Comparison of ENCODE assay signal across 21 cellular contexts in genomic region chr7:46680147-46680546, GRCh38.
DNase-seq lines count a peak whose midpoint lies in the region; ATAC-seq, FAIRE-seq and TF ChIP-seq lines count a peak whose summit lies in the region.
"Had no signal": no experiment of that assay in that cellular context is flagged by ENCODE, and none has a peak within 500 bp of the region (broad histone marks: within the 10 kb centered on the region; RNA-seq: fewer than 3 reads in every experiment).

No MANE protein-coding gene starts in this region.

- no peak for FAIRE-seq in astrocyte (lab: Jason Lieb, UNC)
- FAIRE-seq: A204.1 had no signal

- H3K9ac ChIP-seq in astrocyte (ENCODE audit: low read length) = no peak overlapping the region

- no peaks in the 10 kb centered on the region for H3K79me2 ChIP-seq in astrocyte (ENCODE audit: insufficient read depth, low read length)

- intact Hi-C loops in thyroid gland (cut with DNase I) = no loop called here

- no peaks in the 10 kb centered on the region for H4K20me1 ChIP-seq in astrocyte (ENCODE audit: insufficient read depth, low read length)

- no peak for TF ChIP-seq POLR2A in thyroid gland (IDR thresholded peaks at IDR 0.05)

- no peak overlapping the region for H3K27ac Mint-ChIP-seq in astrocyte (ENCODE audit: unreplicated experiment)
- H3K27ac Mint-ChIP-seq: activated CD8-positive, alpha-beta memory T cell treated with anti-CD3 and anti-CD28 coated beads, Interleukin-2, amount 10 ng/mL, durations not matched to agents 7 days and 5 days; CD8-positive, alpha-beta memory T cell; endodermal cell; immature natural killer cell; stimulated activated naive CD8-positive, alpha-beta T cell treated with anti-CD3 and anti-CD28 coated beads, Interleukin-15, amount 100 ng/mL, for 72 hours; WTC11 had no signal

- 87 to 92% methylated on average over 7 of the region's 7 CpGs for WGBS in thyroid gland, 2 donors

- H3K27me3 Mint-ChIP-seq in astrocyte (ENCODE audit: low read depth, unreplicated experiment) = no peaks in the 10 kb centered on the region
- H3K27me3 Mint-ChIP-seq: activated CD8-positive, alpha-beta memory T cell treated with anti-CD3 and anti-CD28 coated beads, Interleukin-2, amount 10 ng/mL, durations not matched to agents 7 days and 5 days; CD8-positive, alpha-beta memory T cell; stimulated activated naive CD8-positive, alpha-beta T cell treated with anti-CD3 and anti-CD28 coated beads, Interleukin-15, amount 100 ng/mL, for 72 hours had no signal

- no peaks in the 10 kb centered on the region for H3K9me3 ChIP-seq in astrocyte (ENCODE audit: insufficient read depth, low read depth, low read length)
- H3K9me3 ChIP-seq in thyroid gland = no peaks in the 10 kb centered on the region
- H3K9me3 ChIP-seq: gastrocnemius medialis had no signal

- H3K36me3 Mint-ChIP-seq in astrocyte (ENCODE audit: low read depth, unreplicated experiment) = no peaks in the 10 kb centered on the region
- H3K36me3 Mint-ChIP-seq: activated CD8-positive, alpha-beta memory T cell treated with anti-CD3 and anti-CD28 coated beads, Interleukin-2, amount 10 ng/mL, durations not matched to agents 7 days and 5 days; CD8-positive, alpha-beta memory T cell; immature natural killer cell had no signal

- H3K27me3 ChIP-seq in astrocyte (ENCODE audit: insufficient read depth, low read length) (no peaks in the 10 kb centered on the region), thyroid gland (no peaks in the 10 kb centered on the region)
- H3K27me3 ChIP-seq: gastrocnemius medialis had no signal

- H3K4me1 ChIP-seq in astrocyte (ENCODE audit: insufficient read depth, low read length) = no peaks in the 10 kb centered on the region
- H3K4me1 ChIP-seq in thyroid gland = peaks cover 4 to 5% of the 10 kb centered on the region in 2 donors
- H3K4me1 ChIP-seq: gastrocnemius medialis had no signal

- H3K4me3 Mint-ChIP-seq in astrocyte (ENCODE audit: unreplicated experiment) = no peak overlapping the region
- H3K4me3 Mint-ChIP-seq: activated CD8-positive, alpha-beta memory T cell treated with anti-CD3 and anti-CD28 coated beads, Interleukin-2, amount 10 ng/mL, durations not matched to agents 7 days and 5 days; CD8-positive, alpha-beta memory T cell; endodermal cell; immature natural killer cell; stimulated activated naive CD8-positive, alpha-beta T cell treated with anti-CD3 and anti-CD28 coated beads, Interleukin-15, amount 100 ng/mL, for 72 hours; WTC11 had no signal

- DNase-seq in NCI-H748 (lab: John Stamatoyannopoulos, UW; ENCODE audit: unreplicated experiment) (peak; percentile 4), NCI-H748 treated with DMSO at 0.1 percent for 48 hours (lab: John Stamatoyannopoulos, UW) (no peak), astrocyte (ENCODE audit: low read depth) (peak; percentile 8), thyroid gland (peak; percentile 5 to 27), NCI-H187 treated with DMSO at 0.1 percent for 48 hours (lab: John Stamatoyannopoulos, UW) (no peak), NCI-H510A treated with DMSO at 0.1 percent for 48 hours (lab: John Stamatoyannopoulos, UW) (no peak)
- DNase-seq: activated CD8-positive, alpha-beta memory T cell treated with anti-CD3 and anti-CD28 coated beads, Interleukin-2, amount 10 ng/mL, durations not matched to agents 7 days and 5 days; activated naive CD4-positive, alpha-beta T cell treated with anti-CD3 and anti-CD28 coated beads, Interleukin-2, amount 50 U/mL, for 16 hours; CD8-positive, alpha-beta memory T cell; endodermal cell; gastrocnemius medialis; GF-D8; immature natural killer cell; KG1; NCI-H2081; stimulated activated naive CD8-positive, alpha-beta T cell treated with anti-CD3 and anti-CD28 coated beads, Interleukin-15, amount 100 ng/mL, for 72 hours had no signal

- H3K4me3 ChIP-seq in astrocyte (ENCODE audit: insufficient read depth, low read depth, low read length) (no peak overlapping the region), thyroid gland (replicated peaks in 1 of 3) (no peak overlapping the region)
- H3K4me3 ChIP-seq: gastrocnemius medialis, skin epidermis had no signal

- TF ChIP-seq CTCF in astrocyte (IDR thresholded peaks at IDR 0.05; ENCODE audit: insufficient read depth, low read depth, low read length) (no peak), thyroid gland (IDR thresholded peaks at IDR 0.05) (no peak)

- H3K4me2 ChIP-seq in astrocyte (ENCODE audit: low read length) = no peak overlapping the region

- H3K36me3 ChIP-seq in astrocyte (ENCODE audit: insufficient read depth, low read length) (no peaks in the 10 kb centered on the region), thyroid gland (no peaks in the 10 kb centered on the region)
- H3K36me3 ChIP-seq: gastrocnemius medialis had no signal

- ATAC-seq in HG03280 (IDR thresholded peaks at IDR 0.05; ENCODE audit: unreplicated experiment) (peak; percentile 93), GM21447 (IDR thresholded peaks at IDR 0.05; ENCODE audit: unreplicated experiment) (no peak)
- ATAC-seq: activated CD8-positive, alpha-beta memory T cell treated with anti-CD3 and anti-CD28 coated beads, Interleukin-2, amount 10 ng/mL, durations not matched to agents 7 days and 5 days; gastrocnemius medialis; stimulated activated naive CD8-positive, alpha-beta T cell treated with anti-CD3 and anti-CD28 coated beads, Interleukin-15, amount 100 ng/mL, for 72 hours; WTC11 had no signal

- H3K4me1 Mint-ChIP-seq in astrocyte (ENCODE audit: low read depth, unreplicated experiment) = peaks cover 20% of the 10 kb centered on the region
- H3K4me1 Mint-ChIP-seq: activated CD8-positive, alpha-beta memory T cell treated with anti-CD3 and anti-CD28 coated beads, Interleukin-2, amount 10 ng/mL, durations not matched to agents 7 days and 5 days; CD8-positive, alpha-beta memory T cell; immature natural killer cell; stimulated activated naive CD8-positive, alpha-beta T cell treated with anti-CD3 and anti-CD28 coated beads, Interleukin-15, amount 100 ng/mL, for 72 hours had no signal

- H3K9me3 Mint-ChIP-seq in astrocyte (ENCODE audit: unreplicated experiment) = peaks cover 3% of the 10 kb centered on the region

- H3K27ac ChIP-seq in astrocyte (ENCODE audit: low read depth, low read length) (no peak overlapping the region), thyroid gland (no peak overlapping the region)
- H3K27ac ChIP-seq: gastrocnemius medialis, skin epidermis had no signal

- no peak overlapping the region for H2AFZ ChIP-seq in astrocyte (ENCODE audit: low read depth, low read length)

Comparison
In these comparisons a context has a peak if more than half of its experiments do, and no peak if none do; other contexts are left out.
1. DNase-seq: peak in NCI-H748 (single experiment), astrocyte (single experiment) and thyroid gland (2 of 2); none in NCI-H748 treated with DMSO at 0.1 percent for 48 hours (single experiment), NCI-H187 treated with DMSO at 0.1 percent for 48 hours (single experiment) and NCI-H510A treated with DMSO at 0.1 percent for 48 hours (single experiment).